8 cellular contexts compared by ENCODE assay signal in the genomic region with DNA sequence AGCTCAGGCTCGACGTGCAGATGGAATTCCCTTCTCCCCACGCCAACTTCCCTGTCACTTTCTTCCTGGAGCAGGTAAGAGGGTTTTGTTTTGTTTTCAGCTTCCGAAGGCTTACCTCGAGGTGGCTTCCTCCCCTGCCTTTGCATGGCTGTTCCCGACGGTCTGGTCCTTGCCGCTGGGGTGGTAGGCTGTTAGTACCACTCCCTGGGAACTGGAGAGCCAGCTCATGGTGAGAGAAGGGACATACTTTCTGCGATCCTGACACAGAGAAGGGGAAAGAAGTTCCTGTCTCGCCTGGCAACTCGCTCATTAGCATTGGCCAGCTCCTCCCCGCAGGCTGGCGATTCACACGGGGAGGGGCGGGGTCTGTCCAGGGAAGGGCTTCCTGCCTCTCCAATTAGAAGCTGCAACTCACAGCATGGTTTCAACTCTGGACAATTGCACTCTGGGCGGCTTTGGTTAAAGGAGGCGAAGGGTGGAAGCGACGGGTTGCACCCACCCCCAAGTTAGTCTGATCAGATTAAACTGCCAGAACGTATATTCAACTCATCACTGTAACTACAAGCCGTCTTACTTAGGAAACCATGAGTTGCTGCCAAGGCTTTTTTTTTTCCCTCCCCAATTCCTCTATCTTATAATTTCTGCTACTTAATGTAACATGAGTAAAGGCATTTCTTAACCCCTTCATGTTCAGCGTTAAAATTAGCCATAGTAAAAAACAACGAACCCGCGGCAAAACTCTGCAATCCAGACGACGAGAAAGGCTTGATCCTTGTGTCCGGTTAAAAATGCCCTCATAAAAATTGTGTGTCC. TPM values are rescaled to one million over a fixed set of nuclear protein-coding genes. Genes with fewer than 3 reads are reported as not detected.
DNase-seq lines count a peak whose midpoint lies in the region; ATAC-seq and TF ChIP-seq lines count a peak whose summit lies in the region.

Gene ARHGAP18 (minus strand): TSS at position 269 of the 813 bp plus-strand sequence. CDS start 41 bp downstream, at position 228.

- peaks cover 27% of the 10 kb centered on the region for H3K4me1 Mint-ChIP-seq in activated naive CD8-positive, alpha-beta T cell (ENCODE audit: low read depth)

- peaks cover 6% of the 10 kb centered on the region for H3K4me1 ChIP-seq in ovary (ENCODE audit: insufficient read depth)
- H3K4me1 ChIP-seq in tibial artery, result peaks cover 0 to 19% (median 12%) of the 10 kb centered on the region in 4 donors

- H3K9me3 ChIP-seq in SK-N-MC (ENCODE audit: low read depth, low read length) (no peaks in the 10 kb centered on the region), ovary (no peaks in the 10 kb centered on the region), tibial artery (no peaks in the 10 kb centered on the region)

- peak; percentile 92 for ATAC-seq in GM21528 (IDR thresholded peaks at IDR 0.05; ENCODE audit: low FRiP score, unreplicated experiment)

- no peaks in the 10 kb centered on the region for H3K36me3 Mint-ChIP-seq in activated naive CD8-positive, alpha-beta T cell

- peak; percentile 43 for TF ChIP-seq POLR2A in ovary (IDR thresholded peaks at IDR 0.05)

- 2% methylated on average over 28 of the region's 28 CpGs for WGBS in ovary, 3 donors

- H3K4me3 Mint-ChIP-seq in activated naive CD8-positive, alpha-beta T cell, result peak within 1 kb of the TSS; percentile 95

- H3K4me3 ChIP-seq in SK-N-MC (peak within 1 kb of the TSS; percentile 86), ovary (peak within 1 kb of the TSS; percentile 39), tibial artery (peak within 1 kb of the TSS; percentile 57 to 67)

- H3K9ac ChIP-seq in SK-N-MC (ENCODE audit: insufficient read length), result peak within 1 kb of the TSS; percentile 70

- H3K27ac ChIP-seq in SK-N-MC (peak within 1 kb of the TSS; percentile 76), ovary (peak within 1 kb of the TSS in 1 of 2 donors; percentile 22), tibial artery (peak within 1 kb of the TSS; percentile 73 to 80)

- no peaks in the 10 kb centered on the region for H3K27me3 ChIP-seq in ovary
- no peaks in the 10 kb centered on the region for H3K27me3 ChIP-seq in tibial artery

- TF ChIP-seq CTCF in ovary (IDR thresholded peaks at IDR 0.05) (no peak), tibial artery (IDR thresholded peaks at IDR 0.05) (no peak)

- H3K36me3 ChIP-seq in SK-N-MC (ENCODE audit: insufficient read depth, low read length) (no peaks in the 10 kb centered on the region), ovary (no peaks in the 10 kb centered on the region), tibial artery (no peaks in the 10 kb centered on the region)

- H3K9me3 Mint-ChIP-seq in activated naive CD8-positive, alpha-beta T cell (ENCODE audit: low read depth), result no peaks in the 10 kb centered on the region

- H3K27me3 Mint-ChIP-seq in activated naive CD8-positive, alpha-beta T cell, result no peaks in the 10 kb centered on the region

- intact Hi-C loops in head of caudate nucleus (cut with DNase I) (no loop called here), ovary (cut with DNase I) (no loop called here), tibial artery (cut with DNase I; ENCODE audit: low total_unique reads) (no loop called here)

- TF ChIP-seq EP300 in ovary (IDR thresholded peaks at IDR 0.05), result no peak

- DNase-seq in DMS53 treated with DMSO at 0.1 percent for 48 hours (lab: John Stamatoyannopoulos, UW; ENCODE audit: unreplicated experiment) (peak; percentile 66), HuH-7.5 (ENCODE audit: low spot score) (peak; percentile 36), SK-N-MC (ENCODE audit: low read depth, low spot score) (no peak), head of caudate nucleus (peak; percentile 39 to 83 (median 70)), ovary (peak; percentile 82 to 86 (median 84)), tibial artery (peak; percentile 93 to 94)

- H3K27ac Mint-ChIP-seq in activated naive CD8-positive, alpha-beta T cell, result peak within 1 kb of the TSS; percentile 78

RNA-seq across cellular contexts. Expression of gene ARHGAP18, which starts in this region (rescaled TPM):
- total RNA-seq in ovary, result 10 to 100 TPM in 1 of 7 donors, 1 to 10 TPM in 6; 4.4 to 35.3 (median 9.6) TPM
- 10 to 100 TPM in 1 of 2 donors, 1 to 10 TPM in 1; 4.5 to 11.8 TPM for polyA plus RNA-seq in ovary
